ENCODE assay signal across 18 cellular contexts in the genomic region with DNA sequence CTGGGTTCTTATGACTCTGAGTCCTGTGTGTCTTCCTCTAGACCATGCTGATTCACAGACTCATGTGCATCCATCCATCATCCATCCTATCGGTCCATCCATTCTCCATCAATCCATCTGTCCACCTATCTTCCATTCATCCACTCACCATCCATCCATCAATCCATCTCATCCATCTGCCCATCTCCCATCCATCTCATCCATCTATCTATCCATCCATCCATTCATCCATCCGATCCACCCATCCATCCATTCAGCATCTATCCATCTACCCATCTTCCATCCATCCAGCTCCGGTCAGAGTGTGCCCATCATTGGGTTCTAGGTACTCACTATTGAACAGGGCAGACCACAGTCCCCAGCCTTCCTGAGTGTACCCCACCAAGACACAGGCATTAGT.
DNase-seq lines count a peak whose midpoint lies in the region; ATAC-seq, FAIRE-seq and TF ChIP-seq lines count a peak whose summit lies in the region.
"Had no signal": no experiment of that assay in that cellular context is flagged by ENCODE, and none has a peak within 500 bp of the region (broad histone marks: within the 10 kb centered on the region; RNA-seq: fewer than 3 reads in every experiment).

No MANE protein-coding gene starts in this region.

- no peak overlapping the region for H3K4ac ChIP-seq in H1 (replicated peaks; ENCODE audit: insufficient read length, low read depth, low read length)

- no peak for FAIRE-seq in H1 (lab: Jason Lieb, UNC)

- H3K27ac Mint-ChIP-seq in HFFc6, result peak overlapping the region; percentile 97
- no peak overlapping the region for H3K27ac Mint-ChIP-seq in endodermal cell

- CTCF ChIA-PET in H1 (lab: Charles Lee; ENCODE audit: partially characterized antibody), result interaction anchor here (1.9 kb wide), 1 partner anchor 188 kb away, joined by 6 read pairs; no protein-coding TSS in a partner anchor

- no peak overlapping the region for H2BK12ac ChIP-seq in H1 (ENCODE audit: low read depth, low read length)

- no peak overlapping the region for H3K18ac ChIP-seq in H1 (ENCODE audit: extremely low read depth, low read length)

- peaks cover 77% of the 10 kb centered on the region for H3K36me3 Mint-ChIP-seq in HFFc6 (ENCODE audit: low read depth)
- peaks cover 32% of the 10 kb centered on the region for H3K36me3 Mint-ChIP-seq in endodermal cell (ENCODE audit: low read depth)

- DNase-seq in GM23248, result no peak
- DNase-seq in HFFc6, result no peak
- DNase-seq in H1 (ENCODE audit: low read depth in 1 of 2, low spot score in 2 of 2), result no peak
- no peak for DNase-seq in osteoblast (ENCODE audit: insufficient read length, low spot score, missing footprints)
- DNase-seq in endodermal cell, result no peak
- no peak for DNase-seq in lower lobe of right lung
- no peak for DNase-seq in NCI-H2081 treated with DMSO at 0.1 percent for 48 hours (lab: John Stamatoyannopoulos, UW)
- DNase-seq in NCI-H146 (lab: John Stamatoyannopoulos, UW), result no peak
- DNase-seq: CD8-positive, alpha-beta memory T cell; DMS 273 treated with DMSO at 0.1 percent for 48 hours; KBM-7; NCI-H1436 treated with DMSO at 0.1 percent for 48 hours; NCI-H2107; NCI-H226; NCI-H526 treated with DMSO at 0.1 percent for 48 hours; OCI-M1; RPMI8226 had no signal

- peak overlapping the region; percentile 74 for H3K56ac ChIP-seq in H1 (replicated peaks; ENCODE audit: insufficient read length, low read depth, low read length)

- peak overlapping the region; percentile 70 for H3K9ac ChIP-seq in GM23248
- H3K9ac ChIP-seq in H1 (replicated peaks in 1 of 4; ENCODE audit: extremely low read depth in 1 of 4, low read depth in 3 of 4, low read length in 3 of 4), result no peak overlapping the region
- no peak overlapping the region for H3K9ac ChIP-seq in endodermal cell (ENCODE audit: extremely low read depth, low read length, poor library complexity, severe bottlenecking)

- H3K4me3 Mint-ChIP-seq in HFFc6, result peak overlapping the region; percentile 31
- no peak overlapping the region for H3K4me3 Mint-ChIP-seq in endodermal cell
- H3K4me3 Mint-ChIP-seq: CD8-positive, alpha-beta memory T cell had no signal

- no peak overlapping the region for H2AK5ac ChIP-seq in H1 (ENCODE audit: low read depth, low read length)

- H3K4me1 Mint-ChIP-seq in HFFc6 (ENCODE audit: low read depth) (peaks cover 68% of the 10 kb centered on the region), endodermal cell (no peaks in the 10 kb centered on the region)
- H3K4me1 Mint-ChIP-seq: CD8-positive, alpha-beta memory T cell had no signal

- TF ChIP-seq POLR2A in H1 (IDR thresholded peaks at IDR 0.05; ENCODE audit: control extremely low read depth in 1 of 2, low read depth in 2 of 2, low read length in 2 of 2), result no peak

- no peak overlapping the region for H3K14ac ChIP-seq in H1 (ENCODE audit: insufficient read length)

- H3K4me3 ChIP-seq in GM23248, result no peak overlapping the region
- H3K4me3 ChIP-seq in H1 (ENCODE audit: extremely low read depth in 1 of 4, insufficient read depth in 2 of 4, low read depth in 3 of 4, low read length in 4 of 4), result no peak overlapping the region
- no peak overlapping the region for H3K4me3 ChIP-seq in osteoblast (ENCODE audit: insufficient read depth, low read length)
- no peak overlapping the region for H3K4me3 ChIP-seq in endodermal cell (ENCODE audit: low read length)
- H3K4me3 ChIP-seq in lower lobe of right lung, result no peak overlapping the region

- H3K9me3 ChIP-seq in GM23248 (ENCODE audit: low read depth), result no peaks in the 10 kb centered on the region
- no peaks in the 10 kb centered on the region for H3K9me3 ChIP-seq in H1 (ENCODE audit: insufficient read depth in 2 of 2, low read depth in 1 of 2, low read length in 1 of 2)
- H3K9me3 ChIP-seq in osteoblast (ENCODE audit: low read depth, low read length), result no peaks in the 10 kb centered on the region
- H3K9me3 ChIP-seq in endodermal cell (ENCODE audit: control insufficient read depth, low read length), result no peaks in the 10 kb centered on the region
- no peaks in the 10 kb centered on the region for H3K9me3 ChIP-seq in lower lobe of right lung

- H3K27me3 ChIP-seq in GM23248 (replicated peaks; ENCODE audit: insufficient read depth) (no peaks in the 10 kb centered on the region), H1 (replicated peaks in 1 of 4; ENCODE audit: control insufficient read depth in 3 of 4, extremely low read depth in 1 of 4, insufficient read depth in 3 of 4, low read length in 3 of 4) (no peaks in the 10 kb centered on the region), osteoblast (ENCODE audit: insufficient read depth, low read length) (no peaks in the 10 kb centered on the region), endodermal cell (ENCODE audit: control insufficient read depth, insufficient read depth, low read length, poor library complexity, severe bottlenecking) (no peaks in the 10 kb centered on the region), lower lobe of right lung (ENCODE audit: low read depth) (no peaks in the 10 kb centered on the region)

- H3K9me3 Mint-ChIP-seq in HFFc6, result no peaks in the 10 kb centered on the region
- H3K9me3 Mint-ChIP-seq in endodermal cell, result no peaks in the 10 kb centered on the region
- H3K9me3 Mint-ChIP-seq: CD8-positive, alpha-beta memory T cell had no signal

- peaks cover 3% of the 10 kb centered on the region; the same call in 1 of the 2 replicates for H3K79me1 ChIP-seq in H1 (ENCODE audit: low read depth, low read length)

- H3K4me1 ChIP-seq in GM23248 (ENCODE audit: insufficient read depth), result peaks cover 52% of the 10 kb centered on the region
- no peaks in the 10 kb centered on the region for H3K4me1 ChIP-seq in H1 (replicated peaks in 1 of 4; ENCODE audit: control insufficient read depth in 3 of 4, insufficient read depth in 4 of 4, low read length in 3 of 4)
- H3K4me1 ChIP-seq in osteoblast (ENCODE audit: insufficient read depth, low read length), result peaks cover 44% of the 10 kb centered on the region
- H3K4me1 ChIP-seq in endodermal cell (ENCODE audit: control insufficient read depth, insufficient read depth, low read length), result no peaks in the 10 kb centered on the region
- H3K4me1 ChIP-seq in lower lobe of right lung, result no peaks in the 10 kb centered on the region

- TF ChIP-seq CTCF in HFFc6 (IDR thresholded peaks at IDR 0.05) (no peak), H1 (IDR thresholded peaks at IDR 0.05; ENCODE audit: control extremely low read depth in 1 of 3, insufficient read depth in 1 of 3, low read depth in 1 of 3, low read length in 3 of 3) (no peak), osteoblast (IDR thresholded peaks at IDR 0.05; ENCODE audit: extremely low read depth, low read depth, low read length) (no peak), endodermal cell (conservative IDR thresholded peaks at IDR 0.05) (no peak), lower lobe of right lung (IDR thresholded peaks at IDR 0.05) (no peak)

- peaks cover 2% of the 10 kb centered on the region for H3K27me3 Mint-ChIP-seq in HFFc6 (ENCODE audit: insufficient read depth)
- H3K27me3 Mint-ChIP-seq in endodermal cell (ENCODE audit: insufficient read depth), result no peaks in the 10 kb centered on the region

- 91 to 94% methylated on average over 3 of the region's 3 CpGs for WGBS in GM23248 (ENCODE audit: low coverage in 1 of 2, low lambda C conversion rate in 2 of 2, missing lambda C conversion rate in 2 of 2), 2 experiments
- 93 to 100% methylated on average over 1 to 3 of the region's 3 CpGs for WGBS in H1 (ENCODE audit: extremely low coverage in 1 of 2, insufficient coverage in 1 of 2, insufficient read length in 1 of 2, insufficient replicate concordance in 2 of 2, low coverage in 1 of 2, low lambda C conversion rate in 2 of 2, missing lambda C conversion rate in 1 of 2), 2 experiments
- WGBS in endodermal cell (ENCODE audit: insufficient coverage in 1 of 2, insufficient read length in 1 of 2), 2 experiments, result 95 to 100% methylated on average over 1 to 3 of the region's 3 CpGs

- no peak for ATAC-seq in lower lobe of right lung

- peak overlapping the region; percentile 58 for H3K4me2 ChIP-seq in GM23248 (ENCODE audit: unreplicated experiment)
- no peak overlapping the region for H3K4me2 ChIP-seq in H1 (ENCODE audit: insufficient read depth in 1 of 2, low read depth in 2 of 2, low read length in 2 of 2)
- H3K4me2 ChIP-seq in osteoblast (ENCODE audit: insufficient read depth, low read length), result no peak overlapping the region

- no peak for TF ChIP-seq RAD21 in H1 (IDR thresholded peaks at IDR 0.05 in 1 of 2, conservative IDR thresholded peaks at IDR 0.05 in 1 of 2; ENCODE audit: low read depth in 2 of 2, low read length in 2 of 2)

- H2BK15ac ChIP-seq in H1 (ENCODE audit: low read length), result no peak overlapping the region

- H2AFZ ChIP-seq in GM23248, result no peak overlapping the region
- no peak overlapping the region for H2AFZ ChIP-seq in H1 (ENCODE audit: low read length)
- no peak overlapping the region for H2AFZ ChIP-seq in osteoblast (ENCODE audit: low read length)

- H3K27ac ChIP-seq in GM23248 (peak overlapping the region; percentile 94), H1 (ENCODE audit: low read depth, low read length) (no peak overlapping the region), osteoblast (ENCODE audit: low read depth, low read length) (peak overlapping the region; percentile 97), endodermal cell (ENCODE audit: low read depth, low read length) (no peak overlapping the region), lower lobe of right lung (no peak overlapping the region)
- H3K27ac ChIP-seq: HL-60 had no signal

- no peak overlapping the region for H4K5ac ChIP-seq in H1 (ENCODE audit: insufficient read length, low read depth, low read length)

- in situ Hi-C loops in GM23248 (cut with MboI), result loop anchor here (10.0 kb wide), 2 partner anchors 185 to 595 kb away; no protein-coding TSS in a partner anchor

- intact Hi-C loops in lower lobe of right lung (cut with DNase I), result no loop called here

- POLR2A ChIA-PET in H1 (lab: Charles Lee; ENCODE audit: partially characterized antibody), result interaction anchor here (0.9 kb wide), 1 partner anchor 9 kb away, joined by 3 read pairs; no protein-coding TSS in a partner anchor

- no peak for TF ChIP-seq EP300 in H1 (IDR thresholded peaks at IDR 0.05; ENCODE audit: borderline replicate concordance in 1 of 2, low read depth in 2 of 2, low read length in 2 of 2)

- no peak overlapping the region for H2BK120ac ChIP-seq in H1 (replicated peaks; ENCODE audit: low read depth, low read length)

- H4K20me1 ChIP-seq in GM23248 (ENCODE audit: insufficient read depth) (no peaks in the 10 kb centered on the region), H1 (replicated peaks in 1 of 2; ENCODE audit: control insufficient read depth in 1 of 2, insufficient read depth in 2 of 2, low read length in 2 of 2) (peaks cover 3 to 19% of the 10 kb centered on the region in 2 experiments), osteoblast (ENCODE audit: insufficient read depth, low read length) (no peaks in the 10 kb centered on the region)

- no peaks in the 10 kb centered on the region for H3K9me2 ChIP-seq in GM23248 (ENCODE audit: insufficient read depth)

- no peak overlapping the region for H3K23ac ChIP-seq in H1 (ENCODE audit: insufficient read length)

- peaks cover 4% of the 10 kb centered on the region; the same call in 1 of the 2 replicates for H3K23me2 ChIP-seq in H1 (ENCODE audit: low read depth, low read length)

- no peak overlapping the region for H2BK20ac ChIP-seq in H1 (ENCODE audit: low read length)

- peaks cover 51% of the 10 kb centered on the region for H3F3A ChIP-seq in GM23248 (ENCODE audit: insufficient read depth)

- H4K8ac ChIP-seq in H1 (ENCODE audit: extremely low read depth, insufficient read depth, low read length), result no peak overlapping the region

- no peak overlapping the region for H4K91ac ChIP-seq in H1 (replicated peaks; ENCODE audit: insufficient read length, low read length)

- H3K36me3 ChIP-seq in GM23248 (ENCODE audit: low read depth) (peaks cover 52% of the 10 kb centered on the region), H1 (ENCODE audit: control insufficient read depth in 2 of 4, insufficient read depth in 4 of 4, low read length in 3 of 4) (peaks cover 14 to 83% (median 64%) of the 10 kb centered on the region in 4 experiments), osteoblast (ENCODE audit: insufficient read depth, low read length) (peaks cover 66% of the 10 kb centered on the region), endodermal cell (ENCODE audit: control insufficient read depth, insufficient read depth, low read length) (peaks cover 62% of the 10 kb centered on the region), lower lobe of right lung (peaks cover 61% of the 10 kb centered on the region)

- H2BK5ac ChIP-seq in H1 (ENCODE audit: low read depth, low read length), result no peak overlapping the region

- H3K79me2 ChIP-seq in GM23248 (ENCODE audit: insufficient read depth) (peaks cover 72% of the 10 kb centered on the region), H1 (ENCODE audit: control insufficient read depth in 1 of 2, insufficient read depth in 2 of 2, low read length in 2 of 2) (no peaks in the 10 kb centered on the region), osteoblast (ENCODE audit: insufficient read depth, low read length) (peaks cover 26% of the 10 kb centered on the region)

Comparison
In these comparisons a context has a peak if more than half of its experiments do, and no peak if none do; other contexts are left out.
1. H3K27ac ChIP-seq: peak in GM23248 (single experiment) and osteoblast (single experiment); none in H1 (single experiment), endodermal cell (single experiment) and lower lobe of right lung (single experiment).